33 cellular contexts compared by ENCODE assay signal in genomic region chr1:38061290-38061689, GRCh38. TPM values are rescaled to one million over a fixed set of nuclear protein-coding genes. Genes with fewer than 3 reads are reported as not detected.
"Had no signal": no experiment of that assay in that cellular context is flagged by ENCODE, and none has a peak within 500 bp of the region (broad histone marks: within the 10 kb centered on the region; RNA-seq: fewer than 3 reads in every experiment).

No MANE protein-coding gene starts in this region.

- H3K4me3 Mint-ChIP-seq: mesothelial cell of epicardium; naive B cell; neural crest cell; stimulated activated naive CD8-positive, alpha-beta T cell treated with anti-CD3 and anti-CD28 coated beads, Interleukin-15, Interleukin-2, amounts not matched to agents 100 ng/mL and 50 ng/mL, for 24 hours had no signal

- FAIRE-seq: endothelial cell of umbilical vein, islet of Langerhans had no signal

- H3K4me3 ChIP-seq: coronary artery, esophagus muscularis mucosa, gastroesophageal sphincter, heart left ventricle, hepatocyte, left lung, mucosa of descending colon, ovary, psoas muscle, sigmoid colon, thoracic aorta, transverse colon, upper lobe of right lung, uterus had no signal

- H3K4me2 ChIP-seq: hepatocyte had no signal

- H3K36me3 ChIP-seq: esophagus muscularis mucosa, gastroesophageal sphincter, heart left ventricle, left lung, ovary, sigmoid colon, thoracic aorta, transverse colon, upper lobe of right lung, uterus had no signal

- H3K36me3 Mint-ChIP-seq: mesothelial cell of epicardium; naive B cell; natural killer cell treated with Interleukin-12 subunit alpha and Interleukin-12 subunit beta and Interleukin-15 and Interleukin-18, amount 100 ng/mL, for 72 hours; stimulated activated effector memory CD8-positive, alpha-beta T cell treated with anti-CD3 and anti-CD28 coated beads, Interleukin-12 subunit alpha, Interleukin-12 subunit beta, amount 100 ng/mL, for 72 hours had no signal

- H3K79me2 ChIP-seq: hepatocyte had no signal

- H3K9me3 Mint-ChIP-seq: mesothelial cell of epicardium; naive B cell; natural killer cell treated with Interleukin-12 subunit alpha and Interleukin-12 subunit beta and Interleukin-15 and Interleukin-18, amount 100 ng/mL, for 72 hours; neural crest cell; stimulated activated effector memory CD8-positive, alpha-beta T cell treated with anti-CD3 and anti-CD28 coated beads, Interleukin-12 subunit alpha, Interleukin-12 subunit beta, amount 100 ng/mL, for 72 hours; stimulated activated naive CD8-positive, alpha-beta T cell treated with anti-CD3 and anti-CD28 coated beads, Interleukin-15, Interleukin-2, amounts not matched to agents 100 ng/mL and 50 ng/mL, for 24 hours had no signal

- H3K27ac ChIP-seq: coronary artery, esophagus muscularis mucosa, foreskin keratinocyte, gastroesophageal sphincter, heart left ventricle, hepatocyte, left lung, ovary, psoas muscle, sigmoid colon, thoracic aorta, transverse colon, upper lobe of right lung, uterus had no signal

- H3K9me3 ChIP-seq: esophagus muscularis mucosa, gastroesophageal sphincter, heart left ventricle, left lung, mucosa of descending colon, ovary, psoas muscle, sigmoid colon, thoracic aorta, transverse colon, upper lobe of right lung, uterus had no signal

- H3K4me1 Mint-ChIP-seq: mesothelial cell of epicardium, naive B cell had no signal

- H2AFZ ChIP-seq: hepatocyte had no signal

- H3K27me3 ChIP-seq: gastroesophageal sphincter, ovary, sigmoid colon, transverse colon, upper lobe of right lung, uterus had no signal

- H3K4me1 ChIP-seq: esophagus muscularis mucosa, gastroesophageal sphincter, heart left ventricle, left lung, psoas muscle, sigmoid colon, transverse colon, upper lobe of right lung, uterus had no signal

- DNase-seq: dermis blood vessel endothelial cell; effector memory CD4-positive, alpha-beta T cell; foreskin keratinocyte; heart left ventricle; left cardiac atrium; left lung; mesenchymal stem cell; mucosa of descending colon; naive B cell; nucleus accumbens; ovary; psoas muscle; right cardiac atrium; sigmoid colon; stimulated activated CD4-positive, alpha-beta T cell treated with anti-CD3 and anti-CD28 coated beads, Interleukin-2, amount 100 ng/mL, for 24 hours; stimulated activated CD4-positive, alpha-beta T cell treated with anti-CD3 and anti-CD28 coated beads, Interleukin-4, amount 100 ng/mL, for 24 hours; transverse colon; upper lobe of right lung; uterus had no signal

- ATAC-seq: foreskin keratinocyte, gastroesophageal sphincter, heart left ventricle, left cardiac atrium, left lung, mucosa of descending colon, psoas muscle, right cardiac atrium, upper lobe of right lung had no signal

RNA-seq across cellular contexts. Expression of gene POU3F1, which starts 14.7 kb away (rescaled TPM):
- total RNA-seq: endothelial cell of umbilical vein, epithelial cell of proximal tubule, hepatocyte, left lung, mucosa of descending colon, sigmoid colon, thoracic aorta, transverse colon, upper lobe of right lung, uterus had no signal
- polyA plus RNA-seq: endothelial cell of umbilical vein, fibroblast of lung, heart left ventricle had no signal
